In the genomic region with DNA sequence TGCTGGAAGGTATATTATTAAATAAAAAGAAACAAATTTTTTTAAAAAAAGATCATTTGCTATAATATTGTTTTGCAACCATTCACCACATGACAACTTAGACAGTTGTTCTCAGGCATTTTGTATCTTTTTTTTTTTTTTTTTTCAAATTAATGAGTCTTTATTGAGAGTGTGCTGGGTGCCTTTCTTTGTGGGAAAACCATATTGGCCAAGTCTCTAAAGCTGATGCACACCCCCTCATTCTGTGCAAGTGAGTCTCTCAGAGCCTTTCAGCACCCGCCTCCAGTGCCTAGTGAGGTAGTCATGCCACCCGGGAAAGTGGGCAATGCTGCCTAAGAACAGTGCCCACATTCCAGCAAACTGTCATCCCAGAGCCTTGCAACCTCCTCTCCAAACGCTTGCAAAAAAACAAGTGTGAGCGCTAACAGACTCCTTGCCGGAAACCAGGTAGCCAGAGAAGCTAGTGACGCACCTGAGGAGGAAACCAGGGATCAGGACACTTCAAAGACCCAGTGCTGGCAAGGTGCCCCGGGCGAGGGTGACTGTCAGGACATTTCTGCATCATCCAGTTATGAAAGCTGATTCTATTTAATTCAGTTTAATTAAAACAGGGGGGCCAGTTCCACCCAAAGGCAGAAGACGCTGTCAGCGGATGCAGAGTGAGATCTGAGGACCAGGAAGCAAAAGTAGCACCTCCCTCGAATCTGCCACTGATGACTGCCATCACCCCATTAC, we compare ENCODE assay signal across 11 cellular contexts. TPM values are rescaled to one million over a fixed set of nuclear protein-coding genes. Genes with fewer than 3 reads are reported as not detected.
DNase-seq lines count a peak whose midpoint lies in the region; ATAC-seq and TF ChIP-seq lines count a peak whose summit lies in the region.
"Had no signal": no experiment of that assay in that cellular context is flagged by ENCODE, and none has a peak within 500 bp of the region (broad histone marks: within the 10 kb centered on the region; RNA-seq: fewer than 3 reads in every experiment).

No MANE protein-coding gene starts in this region.

- no peaks in the 10 kb centered on the region for H3K36me3 Mint-ChIP-seq in activated CD4-positive, alpha-beta memory T cell treated with anti-CD3 and anti-CD28 coated beads, Interleukin-2, amount 10 ng/mL, durations not matched to agents 7 days and 5 days (ENCODE audit: low read depth)
- peaks cover 6% of the 10 kb centered on the region for H3K36me3 Mint-ChIP-seq in MCF 10A (ENCODE audit: insufficient read depth, unreplicated experiment)

- intact Hi-C loops in MCF 10A (cut with micrococcal nuclease) (no loop called here), left cardiac atrium (cut with DNase I) (no loop called here)

- peak overlapping the region; percentile 18 for H3K4me3 Mint-ChIP-seq in activated CD4-positive, alpha-beta memory T cell treated with anti-CD3 and anti-CD28 coated beads, Interleukin-2, amount 10 ng/mL, durations not matched to agents 7 days and 5 days
- H3K4me3 Mint-ChIP-seq in MCF 10A (ENCODE audit: unreplicated experiment): no peak overlapping the region

- peaks cover 3% of the 10 kb centered on the region for H3K27me3 Mint-ChIP-seq in activated CD4-positive, alpha-beta memory T cell treated with anti-CD3 and anti-CD28 coated beads, Interleukin-2, amount 10 ng/mL, durations not matched to agents 7 days and 5 days
- H3K27me3 Mint-ChIP-seq in MCF 10A (ENCODE audit: insufficient read depth, unreplicated experiment): peaks cover 68% of the 10 kb centered on the region

- peaks cover 72% of the 10 kb centered on the region for H3K4me1 Mint-ChIP-seq in activated CD4-positive, alpha-beta memory T cell treated with anti-CD3 and anti-CD28 coated beads, Interleukin-2, amount 10 ng/mL, durations not matched to agents 7 days and 5 days
- H3K4me1 Mint-ChIP-seq in MCF 10A (ENCODE audit: insufficient read depth, unreplicated experiment): no peaks in the 10 kb centered on the region

- BruUV-seq in MCF 10A (replicated peaks; lab: Mats Ljungman, UMichigan): no TSS peak

- ATAC-seq in HG02973 (IDR thresholded peaks at IDR 0.05; ENCODE audit: unreplicated experiment): no peak
- ATAC-seq in HG03457 (IDR thresholded peaks at IDR 0.05; ENCODE audit: unreplicated experiment): no peak
- ATAC-seq in left cardiac atrium: no peak

- DNase-seq in HT-29 (ENCODE audit: low spot score) (peak; percentile 26), MCF 10A (ENCODE audit: unreplicated experiment) (peak; percentile 25), left cardiac atrium (no peak), NCI-H2107 (lab: John Stamatoyannopoulos, UW) (no peak)
- peak; percentile 41 for DNase-seq in activated CD4-positive, alpha-beta memory T cell treated with anti-CD3 and anti-CD28 coated beads, Interleukin-2, amount 10 ng/mL, durations not matched to agents 7 days and 5 days
- peak; percentile 53 to 61 for DNase-seq in stimulated activated CD4-positive, alpha-beta T cell treated with anti-CD3 and anti-CD28 coated beads, Interleukin-15, amount 100 ng/mL, for 1 hour (ENCODE audit: low read depth in 1 of 2, low spot score in 1 of 2)
- DNase-seq: NCI-H1694 treated with DMSO at 0.1 percent for 48 hours had no signal

- CTCF ChIA-PET in activated CD4-positive, alpha-beta memory T cell treated with anti-CD3 and anti-CD28 coated beads, Interleukin-2, amount 10 ng/mL, durations not matched to agents 7 days and 5 days (lab: Charles Lee): interaction anchor here (1.1 kb wide), 1 partner anchor 35 kb away, joined by 3 read pairs; a partner anchor contains a TSS
- CTCF ChIA-PET in MCF 10A (lab: Yijun Ruan, JAX): interaction anchor here (0.7 kb wide), 1 partner anchor 113 kb away, joined by 3 read pairs; no protein-coding TSS in a partner anchor

- no peak for TF ChIP-seq CTCF in MCF 10A (IDR thresholded peaks at IDR 0.05; ENCODE audit: unreplicated experiment)

- POLR2A ChIA-PET in activated CD4-positive, alpha-beta memory T cell treated with anti-CD3 and anti-CD28 coated beads, Interleukin-2, amount 10 ng/mL, durations not matched to agents 7 days and 5 days (lab: Charles Lee): interaction anchor here (1.0 to 1.8 kb wide), 7 partner anchors 10 to 95 kb away, joined by 3 to 5 read pairs (median 4); a partner anchor contains a TSS
- POLR2A ChIA-PET in MCF 10A (lab: Yijun Ruan, JAX): interaction anchor here (0.6 kb wide), 1 partner anchor 34 kb away, joined by 3 read pairs; no protein-coding TSS in a partner anchor

- peak overlapping the region; percentile 44 for H3K27ac Mint-ChIP-seq in activated CD4-positive, alpha-beta memory T cell treated with anti-CD3 and anti-CD28 coated beads, Interleukin-2, amount 10 ng/mL, durations not matched to agents 7 days and 5 days
- H3K27ac Mint-ChIP-seq in MCF 10A (ENCODE audit: low read depth, unreplicated experiment): no peak overlapping the region

- no peaks in the 10 kb centered on the region for H3K9me3 Mint-ChIP-seq in activated CD4-positive, alpha-beta memory T cell treated with anti-CD3 and anti-CD28 coated beads, Interleukin-2, amount 10 ng/mL, durations not matched to agents 7 days and 5 days
- H3K9me3 Mint-ChIP-seq in MCF 10A (ENCODE audit: unreplicated experiment): no peaks in the 10 kb centered on the region

RNA-seq across cellular contexts. Expression of a gene that starts 34.9 kb away (rescaled TPM):
- total RNA-seq in HT-29 (2014; rRNA removed; shearing (Covaris generic)): 30.0 and 34.8 TPM in 2 replicates
- total RNA-seq in activated CD4-positive, alpha-beta memory T cell treated with anti-CD3 and anti-CD28 coated beads, Interleukin-2, amount 10 ng/mL, durations not matched to agents 7 days and 5 days: 100 to 1,000 TPM in 1 of 2 experiments, 10 to 100 TPM in 1; 96.7 to 102 TPM
- total RNA-seq in MCF 10A (2022): 120 and 128 TPM in 2 replicates
- 10 to 100 TPM; 62.2 to 68.9 TPM for total RNA-seq in left cardiac atrium

RNA-seq across cellular contexts. Expression of a gene that starts 47.4 kb away (rescaled TPM):
- total RNA-seq in HT-29 (2014; rRNA removed; shearing (Covaris generic)): not detected in 2 replicates
- 10 to 100 TPM; 43.3 to 44.6 TPM for total RNA-seq in activated CD4-positive, alpha-beta memory T cell treated with anti-CD3 and anti-CD28 coated beads, Interleukin-2, amount 10 ng/mL, durations not matched to agents 7 days and 5 days
- total RNA-seq in MCF 10A (2022) (not detected in 2 replicates), left cardiac atrium (under 1 TPM; 0.29 to 0.53 TPM)
- total RNA-seq: frontal cortex, SJSA1 had no signal

RNA-seq across cellular contexts. Expression of a gene that starts 52.3 kb away (rescaled TPM):
- total RNA-seq in HT-29 (2014; rRNA removed; shearing (Covaris generic)): not detected in 2 replicates
- not detected for total RNA-seq in activated CD4-positive, alpha-beta memory T cell treated with anti-CD3 and anti-CD28 coated beads, Interleukin-2, amount 10 ng/mL, durations not matched to agents 7 days and 5 days
- total RNA-seq in MCF 10A (2022) (0.37 and 0.49 TPM in 2 replicates), left cardiac atrium (1 to 10 TPM in 1 of 2 donors, not detected in 1; 1.3 TPM)
- total RNA-seq: SJSA1 had no signal

Comparison
In these comparisons a context has a peak if more than half of its experiments do, and no peak if none do; other contexts are left out.
1. DNase-seq: peak in HT-29 (single experiment), activated CD4-positive, alpha-beta memory T cell treated with anti-CD3 and anti-CD28 coated beads, Interleukin-2, amount 10 ng/mL, durations not matched to agents 7 days and 5 days (single experiment), MCF 10A (single experiment) and stimulated activated CD4-positive, alpha-beta T cell treated with anti-CD3 and anti-CD28 coated beads, Interleukin-15, amount 100 ng/mL, for 1 hour (2 of 2); none in left cardiac atrium (single experiment) and NCI-H2107 (single experiment).
2. RNA of a gene that starts 47.4 kb away (total RNA-seq): 43.3 to 44.6 TPM in activated CD4-positive, alpha-beta memory T cell treated with anti-CD3 and anti-CD28 coated beads, Interleukin-2, amount 10 ng/mL, durations not matched to agents 7 days and 5 days; 0.29 to 0.53 TPM in left cardiac atrium, not detected in MCF 10A and not detected in HT-29; every median in the first group is over 10 times any median in the second.